In genomic region chr21:10424097-10424886, GRCh38 we compare ENCODE assay signal across 8 cellular contexts.
DNase-seq lines count a peak whose midpoint lies in the region; ATAC-seq, FAIRE-seq and TF ChIP-seq lines count a peak whose summit lies in the region.
"Not testable (repeated sequence)": the region's sequence is repeated elsewhere in the genome, so short reads cannot be mapped to it uniquely, and the experiment has no call there.

No MANE protein-coding gene starts in this region.

- TF ChIP-seq CTCF in K562 (IDR thresholded peaks at IDR 0.05 in 2 of 3, conservative IDR thresholded peaks at IDR 0.05 in 1 of 3; ENCODE audit: insufficient read depth in 2 of 3, low read depth in 1 of 3, low read length in 3 of 3); esophagus muscularis mucosa (IDR thresholded peaks at IDR 0.05); omental fat pad (IDR thresholded peaks at IDR 0.05): not testable (repeated sequence)

- ATAC-seq in K562 (peak; percentile 9), left lobe of liver (peak; percentile 8), omental fat pad (ENCODE audit: low FRiP score) (peak; percentile 6)
- ATAC-seq in stimulated activated effector memory CD8-positive, alpha-beta T cell treated with anti-CD3 and anti-CD28 coated beads, Interleukin-12 subunit alpha, Interleukin-12 subunit beta, amount 100 ng/mL, for 72 hours: peak; percentile 17

- peak; percentile 18 for DNase-seq in AG08395 (ENCODE audit: low spot score)
- DNase-seq in GM12891 (ENCODE audit: insufficient read length, low spot score): peak; percentile 21
- peak; percentile 34 for DNase-seq in NAMALWA (ENCODE audit: low spot score)
- DNase-seq in K562 (ENCODE audit: extremely low read depth in 1 of 4, low spot score in 3 of 4): peak in 2 of 4 experiments; percentile 32 to 36
- DNase-seq in esophagus muscularis mucosa (ENCODE audit: extremely low spot score): peak; percentile 92
- not testable (repeated sequence) for DNase-seq in left lobe of liver (ENCODE audit: low spot score); omental fat pad (ENCODE audit: low spot score); stimulated activated effector memory CD8-positive, alpha-beta T cell treated with anti-CD3 and anti-CD28 coated beads, Interleukin-12 subunit alpha, Interleukin-12 subunit beta, amount 100 ng/mL, for 72 hours (ENCODE audit: low spot score in 2 of 2)

- not testable (repeated sequence) for H3K27me3 ChIP-seq in K562 (ENCODE audit: control insufficient read depth in 2 of 2, insufficient read depth in 2 of 2, low read length in 2 of 2)
- peaks cover 0 to 10% (median 0%) of the 10 kb centered on the region in 4 donors for H3K27me3 ChIP-seq in esophagus muscularis mucosa

- not testable (repeated sequence) for H3K27ac Mint-ChIP-seq in stimulated activated effector memory CD8-positive, alpha-beta T cell treated with anti-CD3 and anti-CD28 coated beads, Interleukin-12 subunit alpha, Interleukin-12 subunit beta, amount 100 ng/mL, for 72 hours

- not testable (repeated sequence) for H3K27ac ChIP-seq in K562 (ENCODE audit: extremely low read depth, low read depth, low read length); esophagus muscularis mucosa (replicated peaks in 1 of 4)

- not testable (repeated sequence) for H3K9me1 ChIP-seq in K562 (ENCODE audit: control insufficient read depth, insufficient read depth, low read length)

- FAIRE-seq in GM12891 (lab: Jason Lieb, UNC): not testable (repeated sequence)
- FAIRE-seq in K562 (lab: Jason Lieb, UNC): peak; percentile 49

- not testable (repeated sequence) for H4K20me1 ChIP-seq in K562 (replicated peaks; ENCODE audit: control insufficient read depth, insufficient read depth, low read length)

- POLR2A ChIA-PET in K562 (lab: Yijun Ruan, JAX): not testable (repeated sequence)

- H2AFZ ChIP-seq in K562 (ENCODE audit: low read depth, low read length): not testable (repeated sequence)

- H3K4me1 ChIP-seq in K562 (replicated peaks in 1 of 2; ENCODE audit: control insufficient read depth in 2 of 2, insufficient read depth in 2 of 2, low read length in 2 of 2); esophagus muscularis mucosa: not testable (repeated sequence)

- H3K4me2 ChIP-seq in K562 (ENCODE audit: insufficient read depth, low read length): not testable (repeated sequence)

- not testable (repeated sequence) for H3K4me1 Mint-ChIP-seq in stimulated activated effector memory CD8-positive, alpha-beta T cell treated with anti-CD3 and anti-CD28 coated beads, Interleukin-12 subunit alpha, Interleukin-12 subunit beta, amount 100 ng/mL, for 72 hours

- not testable (repeated sequence) for TF ChIP-seq EP300 in K562 (IDR thresholded peaks at IDR 0.05; ENCODE audit: low read length); esophagus muscularis mucosa (IDR thresholded peaks at IDR 0.05)

- not testable (repeated sequence) for H3K9me3 ChIP-seq in K562 (replicated peaks; ENCODE audit: control insufficient read depth, insufficient read depth, low read depth, low read length); esophagus muscularis mucosa

- not testable (repeated sequence) for H3K36me3 Mint-ChIP-seq in stimulated activated effector memory CD8-positive, alpha-beta T cell treated with anti-CD3 and anti-CD28 coated beads, Interleukin-12 subunit alpha, Interleukin-12 subunit beta, amount 100 ng/mL, for 72 hours

- TF ChIP-seq POLR2A in GM12891 (IDR thresholded peaks at IDR 0.05; ENCODE audit: low read depth, low read length); K562 (conservative IDR thresholded peaks at IDR 0.05); esophagus muscularis mucosa (IDR thresholded peaks at IDR 0.05; ENCODE audit: low read depth): not testable (repeated sequence)

- intact Hi-C loops in K562 (cut with micrococcal nuclease); esophagus muscularis mucosa (cut with DNase I): not testable (repeated sequence)

- not testable (repeated sequence) for TF ChIP-seq RAD21 in K562 (CRISPR knock-in tag; conservative IDR thresholded peaks at IDR 0.05 in 1 of 2, IDR thresholded peaks at IDR 0.05 in 1 of 2)

- not testable (repeated sequence) for H3K36me3 ChIP-seq in K562 (ENCODE audit: control insufficient read depth, insufficient read depth, low read length); esophagus muscularis mucosa

- not testable (repeated sequence) for H3K9me3 Mint-ChIP-seq in stimulated activated effector memory CD8-positive, alpha-beta T cell treated with anti-CD3 and anti-CD28 coated beads, Interleukin-12 subunit alpha, Interleukin-12 subunit beta, amount 100 ng/mL, for 72 hours

- CTCF ChIA-PET in K562 (lab: Yijun Ruan, JAX; ENCODE audit: low intra/inter-chr PET ratio): not testable (repeated sequence)

- H3K9ac ChIP-seq in K562 (ENCODE audit: insufficient read depth in 1 of 2, low read depth in 2 of 2, low read length in 2 of 2): not testable (repeated sequence)

- not testable (repeated sequence) for BruUV-seq in K562 (replicated peaks; lab: Mats Ljungman, UMichigan)

- 15% methylated on average over 4 of the region's 4 CpGs for WGBS in K562 (ENCODE audit: insufficient coverage, low coverage, missing lambda C conversion rate)
- 58% methylated on average over 4 of the region's 4 CpGs for WGBS in esophagus muscularis mucosa

- not testable (repeated sequence) for H3K4me3 Mint-ChIP-seq in stimulated activated effector memory CD8-positive, alpha-beta T cell treated with anti-CD3 and anti-CD28 coated beads, Interleukin-12 subunit alpha, Interleukin-12 subunit beta, amount 100 ng/mL, for 72 hours

- in situ Hi-C loops in K562 (cut with MboI): not testable (repeated sequence)

- peaks cover 75% of the 10 kb centered on the region for H3K79me2 ChIP-seq in K562 (ENCODE audit: control insufficient read depth, insufficient read depth, low read length)

- not testable (repeated sequence) for H3K4me3 ChIP-seq in K562, esophagus muscularis mucosa

TF ChIP-seq in K562, 482 proteins besides CTCF, POLR2A, EP300 and RAD21:
- 0 out of 2 replicates have a peak, but pooled peaks have one; percentile 39 for TF ChIP-seq ZNF174 (CRISPR knock-in tag; IDR thresholded peaks at IDR 0.05)
- 0 out of 2 replicates have a peak, but pooled peaks have one; percentile 20 for TF ChIP-seq THAP12 (CRISPR knock-in tag; IDR thresholded peaks at IDR 0.05)
- peak; percentile 95 for TF ChIP-seq SAFB2 (IDR thresholded peaks at IDR 0.05; ENCODE audit: borderline replicate concordance, low read depth, low read length, severe bottlenecking)
- 0 out of 2 replicates have a peak, but pooled peaks have one; percentile 33 for TF ChIP-seq CLOCK (CRISPR knock-in tag; IDR thresholded peaks at IDR 0.05; ENCODE audit: borderline replicate concordance)
